8 cellular contexts compared by ENCODE assay signal in the genomic region with DNA sequence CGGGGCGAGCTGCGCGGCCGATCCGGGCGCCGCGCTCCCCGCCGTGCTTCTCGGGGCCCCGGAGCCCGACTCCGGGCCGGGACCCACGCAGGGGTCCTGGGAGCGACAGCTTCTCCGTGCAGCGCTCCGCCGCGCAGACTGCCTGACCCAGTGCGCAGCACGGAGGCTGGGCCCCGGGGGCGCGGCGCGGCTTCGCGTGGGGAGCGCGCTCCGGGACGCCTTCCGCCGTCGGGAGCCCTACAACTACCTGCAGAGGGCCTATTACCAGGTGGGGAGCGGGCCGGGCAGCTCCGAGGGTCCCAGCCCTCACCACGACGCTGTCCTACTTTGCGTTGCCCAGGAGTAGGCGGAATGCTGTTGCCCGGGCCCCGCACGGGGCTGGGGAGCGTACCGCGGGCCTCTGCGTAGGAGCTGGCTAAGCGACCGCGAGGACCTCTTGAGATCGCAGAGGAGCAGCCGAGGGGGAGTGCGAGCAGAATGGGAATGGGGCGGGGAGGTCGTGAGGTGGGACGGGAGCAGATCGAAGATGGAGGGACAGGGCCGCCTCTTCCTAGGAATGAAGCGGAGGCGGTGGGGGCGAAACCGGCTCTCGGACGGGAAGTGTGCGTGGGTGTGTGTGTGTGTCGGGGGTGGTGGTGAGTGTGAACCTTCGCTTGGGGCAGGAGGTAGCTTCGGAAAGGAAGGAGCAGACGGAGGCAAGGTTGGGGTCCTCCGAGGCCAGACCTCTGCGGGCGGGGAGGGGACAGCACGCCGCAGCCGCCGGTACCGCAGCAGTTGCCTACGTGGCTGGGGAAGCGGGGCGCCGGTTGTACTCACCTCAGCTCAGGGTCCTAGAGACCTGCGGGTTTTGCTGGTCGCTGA. TPM values are rescaled to one million over a fixed set of nuclear protein-coding genes. Genes with fewer than 3 reads are reported as not detected.
DNase-seq lines count a peak whose midpoint lies in the region; ATAC-seq and TF ChIP-seq lines count a peak whose summit lies in the region.

No MANE protein-coding gene starts in this region.

- ATAC-seq in stimulated activated naive CD8-positive, alpha-beta T cell treated with anti-CD3 and anti-CD28 coated beads, Interleukin-15, Interleukin-2, amounts not matched to agents 100 U/mL and 50 U/mL, for 24 hours: peak; percentile 19

- no peak overlapping the region for H3K9ac ChIP-seq in liver (ENCODE audit: low read depth in 1 of 2, low read length in 2 of 2)

- DNase-seq in AG10803 (ENCODE audit: low read depth) (peak; percentile 56), HT1080 (ENCODE audit: low read depth) (peak; percentile 45), putamen (ENCODE audit: low spot score) (no peak), NCI-H510A (lab: John Stamatoyannopoulos, UW) (no peak)
- DNase-seq in stimulated activated naive CD8-positive, alpha-beta T cell treated with anti-CD3 and anti-CD28 coated beads, Interleukin-15, Interleukin-2, amounts not matched to agents 100 U/mL and 50 U/mL, for 24 hours: peak; percentile 45

- peak overlapping the region; percentile 63 for H3K27ac ChIP-seq in cingulate gyrus (ENCODE audit: low read depth, low read length)
- no peak overlapping the region for H3K27ac ChIP-seq in liver (ENCODE audit: low read depth in 1 of 2, low read length in 2 of 2)

- no peaks in the 10 kb centered on the region for H3K36me3 ChIP-seq in liver (ENCODE audit: control insufficient read depth in 4 of 4, insufficient read depth in 3 of 4, low read depth in 1 of 4, low read length in 3 of 4)

- TF ChIP-seq CTCF in AG10803 (conservative IDR thresholded peaks at IDR 0.05; ENCODE audit: low read length) (no peak), WI38 (IDR thresholded peaks at IDR 0.05; ENCODE audit: low read depth, low read length) (no peak), liver (IDR thresholded peaks at IDR 0.05; ENCODE audit: low read depth, low read length, missing input control) (no peak)

- 5% methylated on average over 89 of the region's 89 CpGs for WGBS in liver

- H3K4me3 ChIP-seq in AG10803 (ENCODE audit: low read length): peak overlapping the region; percentile 86
- peak overlapping the region; percentile 91 for H3K4me3 ChIP-seq in WI38 (ENCODE audit: low read depth, low read length)
- H3K4me3 ChIP-seq in liver (ENCODE audit: low read depth in 1 of 3, low read length in 3 of 3): peak overlapping the region in 2 of 3 donors; percentile 53 to 62

- peaks cover 5 to 18% (median 12%) of the 10 kb centered on the region in 4 donors for H3K4me1 ChIP-seq in liver (ENCODE audit: control insufficient read depth in 4 of 4, insufficient read depth in 4 of 4, low read length in 3 of 4)

- H3K27me3 ChIP-seq in liver (ENCODE audit: control insufficient read depth in 4 of 4, insufficient read depth in 4 of 4, low read length in 3 of 4): peaks cover 0 to 2% (median 0%) of the 10 kb centered on the region in 4 donors

- H3K9me3 ChIP-seq in liver (ENCODE audit: control insufficient read depth in 4 of 4, low read length in 3 of 4): no peaks in the 10 kb centered on the region

- no peak for TF ChIP-seq RAD21 in liver (IDR thresholded peaks at IDR 0.05)

TF ChIP-seq in liver, 16 proteins besides CTCF, POLR2A, EP300 and RAD21:
- TF ChIP-seq TAF1 (conservative IDR thresholded peaks at IDR 0.05): no peak
- TF ChIP-seq HNF4A (conservative IDR thresholded peaks at IDR 0.05): no peak
- no peak for TF ChIP-seq FOXA2 (IDR thresholded peaks at IDR 0.05)
- no peak for TF ChIP-seq FOXA1 (IDR thresholded peaks at IDR 0.05)
- no peak for TF ChIP-seq RXRA (IDR thresholded peaks at IDR 0.05)
- TF ChIP-seq YY1 (IDR thresholded peaks at IDR 0.05): no peak
- TF ChIP-seq NR2F2 (IDR thresholded peaks at IDR 0.05): no peak
- TF ChIP-seq, protein P1, sequence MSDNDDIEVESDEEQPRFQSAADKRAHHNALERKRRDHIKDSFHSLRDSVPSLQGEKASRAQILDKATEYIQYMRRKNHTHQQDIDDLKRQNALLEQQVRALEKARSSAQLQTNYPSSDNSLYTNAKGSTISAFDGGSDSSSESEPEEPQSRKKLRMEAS (IDR thresholded peaks at IDR 0.05): no peak

RNA-seq across cellular contexts. Expression of a gene that starts 0.7 kb away (rescaled TPM):
- 31.5 and 31.7 TPM in 2 replicates for total RNA-seq in HT1080 (2014; rRNA removed; shearing (Covaris generic))
- polyA plus RNA-seq in HT1080 (2015; cell fraction: cytosol; rRNA removed): 52.4 and 56.8 TPM in 2 replicates
- polyA plus RNA-seq in HT1080 (2015; cell fraction: nucleus; rRNA removed): 111 and 113 TPM in 2 replicates
- 1 to 10 TPM; 1.5 to 1.9 TPM for total RNA-seq in liver
- 1 to 10 TPM in 1 of 2 donors, under 1 TPM in 1; 0.42 to 1.7 TPM for polyA plus RNA-seq in liver

RNA-seq across cellular contexts. Expression of a gene that starts 7.3 kb away (rescaled TPM):
- 7.2 and 8.7 TPM in 2 replicates for total RNA-seq in HT1080 (2014; rRNA removed; shearing (Covaris generic))
- polyA plus RNA-seq in HT1080 (2015; cell fraction: cytosol; rRNA removed): 1.6 and 3.2 TPM in 2 replicates
- polyA plus RNA-seq in HT1080 (2015; cell fraction: nucleus; rRNA removed): 6.1 and 8.3 TPM in 2 replicates
- total RNA-seq in liver: 1 to 10 TPM in 1 of 2 donors, under 1 TPM in 1; 0.59 to 2.1 TPM
- 1 to 10 TPM; 1.4 to 2.4 TPM for polyA plus RNA-seq in liver

RNA-seq across cellular contexts. Expression of a gene that starts 11.8 kb away (rescaled TPM):
- total RNA-seq in HT1080 (2014; rRNA removed; shearing (Covaris generic)): 1.5 and 1.6 TPM in 2 replicates
- 2.3 and 3.7 TPM in 2 replicates for polyA plus RNA-seq in HT1080 (2015; cell fraction: cytosol; rRNA removed)
- 23.9 and 27.2 TPM in 2 replicates for polyA plus RNA-seq in HT1080 (2015; cell fraction: nucleus; rRNA removed)
- total RNA-seq in liver: under 1 TPM in 1 of 2 donors, not detected in 1; under 0.01 TPM
- polyA plus RNA-seq in liver: under 1 TPM in 1 of 2 donors, not detected in 1; 0.12 TPM

RNA-seq across cellular contexts. Expression of a gene that starts 22.2 kb away (rescaled TPM):
- 129 and 190 TPM in 2 replicates for total RNA-seq in HT1080 (2014; rRNA removed; shearing (Covaris generic))
- polyA plus RNA-seq in HT1080 (2015; cell fraction: cytosol; rRNA removed): 41.6 and 59.0 TPM in 2 replicates
- polyA plus RNA-seq in HT1080 (2015; cell fraction: nucleus; rRNA removed): 125 and 147 TPM in 2 replicates
- total RNA-seq in liver: 10 to 100 TPM in 1 of 2 donors, under 1 TPM in 1; 0.25 to 26.0 TPM
- polyA plus RNA-seq in liver: 1 to 10 TPM; 1.3 to 3.9 TPM

RNA-seq across cellular contexts. Expression of a gene that starts 23.0 kb away (rescaled TPM):
- total RNA-seq in HT1080 (2014; rRNA removed; shearing (Covaris generic)): 109 and 112 TPM in 2 replicates
- polyA plus RNA-seq in HT1080 (2015; cell fraction: cytosol; rRNA removed): 51.4 and 54.0 TPM in 2 replicates
- polyA plus RNA-seq in HT1080 (2015; cell fraction: nucleus; rRNA removed): 143 and 144 TPM in 2 replicates
- 10 to 100 TPM; 39.8 to 41.0 TPM for total RNA-seq in liver
- polyA plus RNA-seq in liver: 10 to 100 TPM; 15.2 to 31.6 TPM

Comparison
In these comparisons a context has a peak if more than half of its experiments do, and no peak if none do; other contexts are left out.
1. DNase-seq: peak in AG10803 (single experiment), HT1080 (single experiment) and stimulated activated naive CD8-positive, alpha-beta T cell treated with anti-CD3 and anti-CD28 coated beads, Interleukin-15, Interleukin-2, amounts not matched to agents 100 U/mL and 50 U/mL, for 24 hours (single experiment); none in putamen (single experiment) and NCI-H510A (single experiment).
2. RNA of a gene that starts 0.7 kb away (total RNA-seq): 31.5 to 31.7 TPM in HT1080; 1.5 to 1.9 TPM in liver; every median in the first group is over 10 times any median in the second.
3. Peak in every context shown above with its lines, with median percentiles within 50 percentile points of each other: H3K4me3 ChIP-seq.